24 cellular contexts compared by ENCODE assay signal in the genomic region with DNA sequence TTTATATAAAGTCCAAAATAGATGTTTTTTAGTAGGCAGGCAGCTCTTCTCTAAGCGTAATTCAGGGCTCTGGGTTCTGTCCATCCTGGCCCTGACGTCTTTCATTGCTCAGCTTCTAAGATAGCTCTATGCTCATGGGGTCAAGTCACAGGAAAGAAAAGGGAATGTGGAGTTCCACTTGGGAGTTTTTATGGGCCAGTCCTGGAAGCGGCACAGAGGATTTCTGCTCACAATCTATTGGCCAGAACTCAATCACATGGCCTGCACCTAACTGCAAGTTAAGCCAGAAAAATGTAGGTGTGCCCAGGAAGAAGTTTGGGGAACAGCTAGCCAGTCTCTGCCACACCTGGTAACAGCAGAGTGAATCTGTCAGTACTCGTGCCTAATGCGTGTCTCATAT. TPM values are rescaled to one million over a fixed set of nuclear protein-coding genes. Genes with fewer than 3 reads are reported as not detected.
DNase-seq lines count a peak whose midpoint lies in the region; ATAC-seq and TF ChIP-seq lines count a peak whose summit lies in the region.
"Had no signal": no experiment of that assay in that cellular context is flagged by ENCODE, and none has a peak within 500 bp of the region (broad histone marks: within the 10 kb centered on the region; RNA-seq: fewer than 3 reads in every experiment).

No MANE protein-coding gene starts in this region.

- no peak overlapping the region for H3K4me3 ChIP-seq in RWPE2 (ENCODE audit: severe bottlenecking)
- no peak overlapping the region for H3K4me3 ChIP-seq in esophagus squamous epithelium
- H3K4me3 ChIP-seq in mucosa of descending colon: no peak overlapping the region
- no peak overlapping the region for H3K4me3 ChIP-seq in transverse colon
- H3K4me3 ChIP-seq in Caco-2 (ENCODE audit: low read depth, low read length): no peak overlapping the region
- H3K4me3 ChIP-seq: A549; BLaER1 treated with 17β-estradiol and CSF1 and Interleukin-3, amounts not matched to agents 10 nM and 100 nM; SJCRH30 had no signal

- no peaks in the 10 kb centered on the region for H3K4me1 ChIP-seq in RWPE2 (ENCODE audit: insufficient read depth, poor library complexity, severe bottlenecking)
- H3K4me1 ChIP-seq in esophagus squamous epithelium: peaks cover 0 to 17% (median 0%) of the 10 kb centered on the region in 3 donors
- H3K4me1 ChIP-seq in mucosa of descending colon (ENCODE audit: low read depth): peaks cover 6% of the 10 kb centered on the region
- H3K4me1 ChIP-seq in transverse colon: peaks cover 0 to 15% (median 3%) of the 10 kb centered on the region in 4 donors
- peaks cover 11% of the 10 kb centered on the region for H3K4me1 ChIP-seq in Caco-2
- H3K4me1 ChIP-seq: A549; BLaER1 treated with 17β-estradiol and CSF1 and Interleukin-3, amounts not matched to agents 10 nM and 100 nM; SJCRH30 had no signal

- DNase-seq in RWPE2 (ENCODE audit: low spot score) (no peak), esophagus squamous epithelium (lab: John Stamatoyannopoulos, UW) (no peak), mucosa of descending colon (peak in 1 of 3 donors; percentile 45), transverse colon (peak; percentile 62), posterior cingulate gyrus (no peak), Caco-2 (no peak)
- DNase-seq: AML-193; CD4-positive, alpha-beta T cell; EL; GDM1; H7; NCI-H1092; NCI-H1417 treated with DMSO at 0.1 percent for 48 hours; NCI-H1694 treated with DMSO at 0.1 percent for 48 hours; NCI-H2081; NCI-H524 treated with DMSO at 0.1 percent for 48 hours; NCI-H774; SJCRH30 had no signal

- ATAC-seq in RWPE2 (ENCODE audit: low read depth) (peak; percentile 57), mucosa of descending colon (peak; percentile 94), GM21717 (IDR thresholded peaks at IDR 0.05; ENCODE audit: unreplicated experiment) (no peak)
- ATAC-seq: A549, Right ventricle myocardium inferior, SK-N-SH treated with all-trans-retinoic acid at 6 μM for 48 hours had no signal

- TF ChIP-seq CTCF in RWPE2 (IDR thresholded peaks at IDR 0.05; ENCODE audit: poor library complexity, severe bottlenecking) (no peak), esophagus squamous epithelium (IDR thresholded peaks at IDR 0.05) (no peak), mucosa of descending colon (IDR thresholded peaks at IDR 0.05) (no peak), transverse colon (IDR thresholded peaks at IDR 0.05) (no peak), Caco-2 (IDR thresholded peaks at IDR 0.05; ENCODE audit: insufficient read depth in 1 of 2, low read depth in 1 of 2, low read length in 1 of 2, severe bottlenecking in 1 of 2, unreplicated experiment in 1 of 2) (no peak)

- peaks cover 12% of the 10 kb centered on the region for H3K4me1 Mint-ChIP-seq in Caco-2 (ENCODE audit: low read depth, unreplicated experiment)

- H3K27ac ChIP-seq in RWPE2 (ENCODE audit: poor library complexity, severe bottlenecking) (no peak overlapping the region), esophagus squamous epithelium (peak overlapping the region in 3 of 4 donors; percentile 27 to 71 (median 64)), transverse colon (peak overlapping the region; percentile 26 to 70 (median 52))
- H3K27ac ChIP-seq: A549; BLaER1 treated with 17β-estradiol and CSF1 and Interleukin-3, amounts not matched to agents 10 nM and 100 nM; HL-60; SJCRH30 had no signal

- TF ChIP-seq EP300 in transverse colon (IDR thresholded peaks at IDR 0.05; ENCODE audit: low read depth): peak; percentile 94

- H3K36me3 ChIP-seq in RWPE2 (ENCODE audit: low read depth) (no peaks in the 10 kb centered on the region), esophagus squamous epithelium (no peaks in the 10 kb centered on the region), mucosa of descending colon (ENCODE audit: low read depth) (no peaks in the 10 kb centered on the region), transverse colon (no peaks in the 10 kb centered on the region), Caco-2 (ENCODE audit: control insufficient read depth, insufficient read depth, low read length) (no peaks in the 10 kb centered on the region)
- H3K36me3 ChIP-seq: BLaER1 treated with 17β-estradiol and CSF1 and Interleukin-3, amounts not matched to agents 10 nM and 100 nM; SJCRH30 had no signal

- TF ChIP-seq POLR2A in esophagus squamous epithelium (IDR thresholded peaks at IDR 0.05) (no peak), transverse colon (IDR thresholded peaks at IDR 0.05) (no peak)

- H3K4me3 Mint-ChIP-seq in Caco-2 (ENCODE audit: unreplicated experiment): no peak overlapping the region
- H3K4me3 Mint-ChIP-seq: CD4-positive, alpha-beta T cell had no signal

- H3K9me3 ChIP-seq in RWPE2 (ENCODE audit: severe bottlenecking): no peaks in the 10 kb centered on the region
- no peaks in the 10 kb centered on the region for H3K9me3 ChIP-seq in esophagus squamous epithelium
- H3K9me3 ChIP-seq in mucosa of descending colon: no peaks in the 10 kb centered on the region
- H3K9me3 ChIP-seq in transverse colon: no peaks in the 10 kb centered on the region
- no peaks in the 10 kb centered on the region for H3K9me3 ChIP-seq in Caco-2
- H3K9me3 ChIP-seq: A549; BLaER1 treated with 17β-estradiol and CSF1 and Interleukin-3, amounts not matched to agents 10 nM and 100 nM; SJCRH30 had no signal

- BruUV-seq in Caco-2 (replicated peaks; lab: Mats Ljungman, UMichigan): no TSS peak

- H3K27me3 Mint-ChIP-seq in Caco-2 (ENCODE audit: insufficient read depth, unreplicated experiment): peaks cover 4% of the 10 kb centered on the region

- H3K27ac Mint-ChIP-seq in Caco-2 (ENCODE audit: unreplicated experiment): no peak overlapping the region
- H3K27ac Mint-ChIP-seq: CD4-positive, alpha-beta T cell had no signal

- H3K27me3 ChIP-seq in RWPE2 (ENCODE audit: insufficient read depth, poor library complexity, severe bottlenecking) (no peaks in the 10 kb centered on the region), esophagus squamous epithelium (peaks cover 0 to 9% (median 0%) of the 10 kb centered on the region in 4 donors), transverse colon (no peaks in the 10 kb centered on the region), Caco-2 (replicated peaks; ENCODE audit: control insufficient read depth, insufficient read depth, low read length) (no peaks in the 10 kb centered on the region)
- H3K27me3 ChIP-seq: SJCRH30 had no signal

- WGBS in esophagus squamous epithelium, 2 donors: 47 to 81% methylated on average over 5 of the region's 5 CpGs
- 51 to 63% methylated on average over 5 of the region's 5 CpGs for WGBS in transverse colon (ENCODE audit: low coverage in 1 of 2), 2 donors

- POLR2A ChIA-PET in Caco-2 (lab: Charles Lee): no interaction called here

- intact Hi-C loops in esophagus squamous epithelium (cut with DNase I) (no loop called here), mucosa of descending colon (cut with DNase I, micrococcal nuclease) (no loop called here), transverse colon (cut with DNase I; ENCODE audit: low total_unique reads) (no loop called here), posterior cingulate gyrus (cut with DNase I) (no loop called here), Caco-2 (cut with micrococcal nuclease; ENCODE audit: unreplicated experiment) (no loop called here)

- CTCF ChIA-PET in Caco-2 (lab: Charles Lee): interaction anchor here (0.6 to 1.4 kb wide), 3 partner anchors 63 to 209 kb away, joined by 3 to 6 read pairs (median 3); no protein-coding TSS in a partner anchor

- H3K9me3 Mint-ChIP-seq in Caco-2 (ENCODE audit: unreplicated experiment): no peaks in the 10 kb centered on the region
- H3K9me3 Mint-ChIP-seq: CD4-positive, alpha-beta T cell had no signal

- H3K36me3 Mint-ChIP-seq in Caco-2 (ENCODE audit: insufficient read depth, unreplicated experiment): no peaks in the 10 kb centered on the region

- in situ Hi-C loops in transverse colon (cut with MboI; ENCODE audit: low pct_ligation_motif_present in 1 of 4, low pct_unique_long_range_greater_than_20kb in 1 of 4, low sequenced_read_pairs in 3 of 4): no loop called here

RNA-seq across cellular contexts. Expression of gene ZBTB16, which starts 7.4 kb away (rescaled TPM):
- total RNA-seq in esophagus squamous epithelium (100 to 1,000 TPM in 1 of 4 donors, 10 to 100 TPM in 3; 10.4 to 137 (median 18.8) TPM), mucosa of descending colon (10 to 100 TPM in 2 of 3 donors, 1 to 10 TPM in 1; 4.9 to 82.1 (median 48.8) TPM), transverse colon (100 to 1,000 TPM; 108 to 271 (median 155) TPM), Caco-2 (2022) (10.6 and 12.7 TPM in 2 replicates)
- total RNA-seq: H7, SJCRH30 had no signal
